ENCODE assay signal across 18 cellular contexts in genomic region chr3:111237906-111238305, GRCh38.
DNase-seq lines count a peak whose midpoint lies in the region; ATAC-seq lines count a peak whose summit lies in the region.
"Had no signal": no experiment of that assay in that cellular context is flagged by ENCODE, and none has a peak within 500 bp of the region (broad histone marks: within the 10 kb centered on the region; RNA-seq: fewer than 3 reads in every experiment).

No MANE protein-coding gene starts in this region.

- H3K4me1 Mint-ChIP-seq in T-helper 2 cell treated with Interferon-gamma antibody and Interleukin-4, amounts not matched to agents 5 μg/mL and 100 μg/mL, for 36 hours (ENCODE audit: low read depth), result peaks cover 29% of the 10 kb centered on the region
- H3K4me1 Mint-ChIP-seq in T-cell, result peaks cover 34 to 38% (median 36%) of the 10 kb centered on the region in 3 donors

- CTCF ChIA-PET in T-cell (lab: Charles Lee), result interaction anchor here in 1 of 2 donors (0.6 to 0.7 kb wide), 2 partner anchors 169 to 1418 kb away, joined by 3 read pairs; no protein-coding TSS in a partner anchor

- no peak overlapping the region for H2AFZ ChIP-seq in GM23248
- H2AFZ ChIP-seq in mesenchymal stem cell (ENCODE audit: low read depth, low read length), result no peak overlapping the region

- peak overlapping the region; percentile 32 for H3K4me3 Mint-ChIP-seq in T-helper 2 cell treated with Interferon-gamma antibody and Interleukin-4, amounts not matched to agents 5 μg/mL and 100 μg/mL, for 36 hours
- H3K4me3 Mint-ChIP-seq in T-cell, result no peak overlapping the region
- H3K4me3 Mint-ChIP-seq: H9 had no signal

- intact Hi-C loops in cardiac septum (cut with DNase I), result no loop called here

- H4K8ac ChIP-seq in mesenchymal stem cell (ENCODE audit: low read length), result no peak overlapping the region

- H3K27me3 ChIP-seq in GM23248 (replicated peaks; ENCODE audit: insufficient read depth) (no peaks in the 10 kb centered on the region), mesenchymal stem cell (ENCODE audit: control insufficient read depth in 1 of 2, insufficient read depth in 1 of 2, low read length in 2 of 2) (no peaks in the 10 kb centered on the region)
- H3K27me3 ChIP-seq: BLaER1 treated with 17β-estradiol and CSF1 and Interleukin-3, amounts not matched to agents 10 nM and 100 nM; SJCRH30 had no signal

- ATAC-seq in T-cell (replicated peaks in 1 of 4), result no peak

- H2BK12ac ChIP-seq in mesenchymal stem cell (ENCODE audit: low read length in 2 of 2), result no peak overlapping the region

- H3K23ac ChIP-seq in mesenchymal stem cell (ENCODE audit: low read length in 2 of 2), result no peak overlapping the region

- peak overlapping the region; percentile 49 for H3K4me2 ChIP-seq in GM23248 (ENCODE audit: unreplicated experiment)
- H3K4me2 ChIP-seq in mesenchymal stem cell (ENCODE audit: low read length, poor library complexity, severe bottlenecking), result no peak overlapping the region
- H3K4me2 ChIP-seq: BLaER1 treated with 17β-estradiol and CSF1 and Interleukin-3, amounts not matched to agents 10 nM and 100 nM had no signal

- H3K9ac ChIP-seq in GM23248 (no peak overlapping the region), mesenchymal stem cell (ENCODE audit: low read length) (no peak overlapping the region)
- H3K9ac ChIP-seq: BLaER1 treated with 17β-estradiol and CSF1 and Interleukin-3, amounts not matched to agents 10 nM and 100 nM had no signal

- H3K14ac ChIP-seq in mesenchymal stem cell (ENCODE audit: low read length in 2 of 2), result no peak overlapping the region

- H3K4ac ChIP-seq in mesenchymal stem cell (ENCODE audit: low read depth in 1 of 2, low read length in 2 of 2), result no peak overlapping the region

- H2BK120ac ChIP-seq in mesenchymal stem cell (ENCODE audit: low read depth, low read length), result no peak overlapping the region

- H3K18ac ChIP-seq in mesenchymal stem cell (ENCODE audit: low read depth in 1 of 2, low read length in 2 of 2), result no peak overlapping the region

- peaks cover 5% of the 10 kb centered on the region for H3K27me3 Mint-ChIP-seq in T-helper 2 cell treated with Interferon-gamma antibody and Interleukin-4, amounts not matched to agents 5 μg/mL and 100 μg/mL, for 36 hours (ENCODE audit: low read depth)
- no peaks in the 10 kb centered on the region for H3K27me3 Mint-ChIP-seq in T-cell

- H3K79me1 ChIP-seq in mesenchymal stem cell (replicated peaks; ENCODE audit: low read length, poor library complexity, severe bottlenecking), result no peaks in the 10 kb centered on the region

- H3K27ac Mint-ChIP-seq in T-helper 2 cell treated with Interferon-gamma antibody and Interleukin-4, amounts not matched to agents 5 μg/mL and 100 μg/mL, for 36 hours, result no peak overlapping the region
- H3K27ac Mint-ChIP-seq in T-cell, result peak overlapping the region; percentile 80 to 90
- H3K27ac Mint-ChIP-seq: H9 had no signal

- peaks cover 21% of the 10 kb centered on the region for H3F3A ChIP-seq in GM23248 (ENCODE audit: insufficient read depth)

- H3K4me1 ChIP-seq in GM23248 (ENCODE audit: insufficient read depth) (peaks cover 20% of the 10 kb centered on the region), mesenchymal stem cell (ENCODE audit: control insufficient read depth, insufficient read depth, low read depth, low read length) (no peaks in the 10 kb centered on the region)
- H3K4me1 ChIP-seq: BLaER1 treated with 17β-estradiol and CSF1 and Interleukin-3, amounts not matched to agents 10 nM and 100 nM; SJCRH30 had no signal

- in situ Hi-C loops in GM23248 (cut with MboI), result no loop called here

- H3K36me3 ChIP-seq in GM23248 (ENCODE audit: low read depth) (no peaks in the 10 kb centered on the region), mesenchymal stem cell (ENCODE audit: control insufficient read depth in 1 of 2, insufficient read depth in 2 of 2, low read depth in 1 of 2, low read length in 2 of 2) (no peaks in the 10 kb centered on the region)
- H3K36me3 ChIP-seq: BLaER1 treated with 17β-estradiol and CSF1 and Interleukin-3, amounts not matched to agents 10 nM and 100 nM; SJCRH30 had no signal

- H3K27ac ChIP-seq in GM23248, result peak overlapping the region; percentile 76
- peak overlapping the region; percentile 67 for H3K27ac ChIP-seq in mesenchymal stem cell (ENCODE audit: low read length, poor library complexity, severe bottlenecking)
- H3K27ac ChIP-seq: BLaER1 treated with 17β-estradiol and CSF1 and Interleukin-3, amounts not matched to agents 10 nM and 100 nM; SJCRH30 had no signal

- POLR2A ChIA-PET in T-cell (lab: Charles Lee), result no interaction called here

- H2BK15ac ChIP-seq in mesenchymal stem cell (ENCODE audit: low read depth, poor library complexity, severe bottlenecking), result no peak overlapping the region

- WGBS in GM23248 (ENCODE audit: low coverage in 1 of 2, low lambda C conversion rate in 2 of 2, missing lambda C conversion rate in 2 of 2), 2 experiments, result 27 to 52% methylated on average over 1 of the region's 1 CpG
- WGBS in mesenchymal stem cell, result 100% methylated on average over 1 of the region's 1 CpG

- no peak for DNase-seq in T-helper 2 cell treated with Interferon-gamma antibody and Interleukin-4, amounts not matched to agents 5 μg/mL and 100 μg/mL, for 36 hours (ENCODE audit: low spot score)
- DNase-seq in T-helper 2 cell (no peak), GM23248 (no peak), T-cell (no peak), mesenchymal stem cell (no peak), GM19238 (ENCODE audit: insufficient read length, low spot score) (no peak), cardiac septum (ENCODE audit: low spot score) (no peak)
- no peak for DNase-seq in activated T-cell treated with anti-CD3 and anti-CD28 coated beads, Interleukin-2, amount 50 U/mL, for 1 hour
- DNase-seq: 8988T, H9, Kasumi-1, NCI-H1105 treated with DMSO at 0.1 percent for 48 hours, NCI-H187, NCI-H446 treated with DMSO at 0.1 percent for 48 hours, NCI-H748 treated with DMSO at 0.1 percent for 48 hours, OCI-M1, SJCRH30 had no signal

- peaks cover 18% of the 10 kb centered on the region for H3K36me3 Mint-ChIP-seq in T-helper 2 cell treated with Interferon-gamma antibody and Interleukin-4, amounts not matched to agents 5 μg/mL and 100 μg/mL, for 36 hours (ENCODE audit: low read depth)
- no peaks in the 10 kb centered on the region for H3K36me3 Mint-ChIP-seq in T-cell

- H2AK5ac ChIP-seq in mesenchymal stem cell (ENCODE audit: low read length, severe bottlenecking), result no peak overlapping the region

- H4K20me1 ChIP-seq in GM23248 (ENCODE audit: insufficient read depth), result no peaks in the 10 kb centered on the region
- H4K20me1 ChIP-seq: BLaER1 treated with 17β-estradiol and CSF1 and Interleukin-3, amounts not matched to agents 10 nM and 100 nM had no signal

- no peak overlapping the region for H4K91ac ChIP-seq in mesenchymal stem cell (ENCODE audit: low read length)

- peaks cover 19% of the 10 kb centered on the region for H3K9me3 Mint-ChIP-seq in T-helper 2 cell treated with Interferon-gamma antibody and Interleukin-4, amounts not matched to agents 5 μg/mL and 100 μg/mL, for 36 hours
- peaks cover 4 to 7% (median 6%) of the 10 kb centered on the region in 3 donors for H3K9me3 Mint-ChIP-seq in T-cell

- H3K9me2 ChIP-seq in GM23248 (ENCODE audit: insufficient read depth), result no peaks in the 10 kb centered on the region

- peak overlapping the region; percentile 9 for H2BK5ac ChIP-seq in mesenchymal stem cell (ENCODE audit: low read depth, low read length, poor library complexity, severe bottlenecking)

- H3K79me2 ChIP-seq in GM23248 (ENCODE audit: insufficient read depth), result no peaks in the 10 kb centered on the region

- H3K9me3 ChIP-seq in GM23248 (ENCODE audit: low read depth) (no peaks in the 10 kb centered on the region), mesenchymal stem cell (ENCODE audit: control insufficient read depth, low read length) (peaks cover 7% of the 10 kb centered on the region)
- H3K9me3 ChIP-seq: SJCRH30 had no signal

- no peak overlapping the region for H3K4me3 ChIP-seq in GM23248
- no peak overlapping the region for H3K4me3 ChIP-seq in mesenchymal stem cell (ENCODE audit: insufficient read depth in 1 of 2, low read depth in 1 of 2, low read length in 2 of 2)
- H3K4me3 ChIP-seq: BLaER1 treated with 17β-estradiol and CSF1 and Interleukin-3, amounts not matched to agents 10 nM and 100 nM; SJCRH30 had no signal
